Comparison of ENCODE assay signal across 26 cellular contexts in the genomic region with DNA sequence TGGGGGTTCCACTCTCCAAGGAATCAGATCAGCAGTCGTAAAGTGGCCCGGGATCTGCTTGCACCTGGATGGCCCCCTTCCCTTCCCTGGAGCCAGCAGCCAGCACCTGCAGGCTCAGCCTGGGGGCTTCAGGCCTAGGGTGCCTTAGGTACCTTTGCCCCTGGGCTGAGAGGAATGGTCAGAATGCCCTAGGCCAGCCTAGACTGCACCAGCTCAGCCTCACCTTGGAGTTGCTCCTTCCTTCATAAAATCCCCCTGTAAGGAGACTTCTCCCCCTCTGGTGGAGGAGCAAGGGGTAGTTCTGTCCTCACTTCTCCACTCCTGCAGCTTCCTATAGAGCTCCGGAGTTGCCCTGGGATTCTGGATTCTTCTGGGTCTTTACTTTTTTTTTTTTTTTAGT. TPM values are rescaled to one million over a fixed set of nuclear protein-coding genes. Genes with fewer than 3 reads are reported as not detected.
DNase-seq lines count a peak whose midpoint lies in the region; ATAC-seq and TF ChIP-seq lines count a peak whose summit lies in the region.
"Had no signal": no experiment of that assay in that cellular context is flagged by ENCODE, and none has a peak within 500 bp of the region (broad histone marks: within the 10 kb centered on the region; RNA-seq: fewer than 3 reads in every experiment).

No MANE protein-coding gene starts in this region.

- H3K18ac ChIP-seq in neuronal stem cell (ENCODE audit: low read length) = peak overlapping the region; percentile 44

- no peaks in the 10 kb centered on the region for H3K36me3 ChIP-seq in ES-I3 (ENCODE audit: insufficient read depth, low read length)
- no peaks in the 10 kb centered on the region for H3K36me3 ChIP-seq in WERI-Rb-1
- no peaks in the 10 kb centered on the region for H3K36me3 ChIP-seq in neuronal stem cell (replicated peaks in 1 of 2; ENCODE audit: control insufficient read depth in 2 of 2, insufficient read depth in 2 of 2, low read length in 2 of 2)
- H3K36me3 ChIP-seq in BE2C = no peaks in the 10 kb centered on the region
- H3K36me3 ChIP-seq: HAP-1 had no signal

- no peaks in the 10 kb centered on the region for H3K27me3 ChIP-seq in WERI-Rb-1 (ENCODE audit: insufficient read depth, low read depth, severe bottlenecking)
- H3K27me3 ChIP-seq in neuronal stem cell (ENCODE audit: control insufficient read depth in 3 of 3, insufficient read depth in 3 of 3, low read depth in 1 of 3, low read length in 3 of 3) = peaks cover 0 to 45% (median 14%) of the 10 kb centered on the region in 3 experiments
- H3K27me3 ChIP-seq in BE2C = no peaks in the 10 kb centered on the region

- no peaks in the 10 kb centered on the region for H3K79me1 ChIP-seq in neuronal stem cell (ENCODE audit: low read depth, low read length)

- no CpG with 5 or more reads among the region's 3 CpGs for WGBS in neuronal stem cell (ENCODE audit: extremely low coverage in 2 of 2, insufficient read length in 2 of 2, insufficient replicate concordance in 1 of 2), 2 donors

- no peak overlapping the region for H3K14ac ChIP-seq in neuronal stem cell (ENCODE audit: low read length)

- no peak overlapping the region for H3K4ac ChIP-seq in neuronal stem cell (ENCODE audit: low read length)

- no peak overlapping the region for H4K91ac ChIP-seq in neuronal stem cell (ENCODE audit: low read depth, low read length, poor library complexity)

- H3K4me1 ChIP-seq in ES-I3 (ENCODE audit: insufficient read depth, low read length) (peaks cover 26% of the 10 kb centered on the region), neuronal stem cell (ENCODE audit: control insufficient read depth in 2 of 2, insufficient read depth in 1 of 2, low read depth in 1 of 2, low read length in 2 of 2) (peaks cover 5 to 24% of the 10 kb centered on the region in 2 donors), BE2C (peaks cover 3% of the 10 kb centered on the region; the same call in 1 of the 2 replicates)
- H3K4me1 ChIP-seq: Caco-2 had no signal

- H3K9ac ChIP-seq in ES-I3 (ENCODE audit: low read depth, low read length) = peak overlapping the region; percentile 45; the same call in 1 of the 2 replicates
- H3K9ac ChIP-seq in neuronal stem cell (ENCODE audit: low read depth, low read length, poor library complexity) = no peak overlapping the region
- H3K9ac ChIP-seq: KMS-11, SK-N-SH had no signal

- intact Hi-C loops in Right ventricle myocardium superior (cut with DNase I) = no loop called here

- ATAC-seq in GM21529 (IDR thresholded peaks at IDR 0.05; ENCODE audit: unreplicated experiment) (no peak), Right ventricle myocardium superior (ENCODE audit: poor library complexity) (no peak)

- H2BK120ac ChIP-seq in neuronal stem cell (ENCODE audit: low read depth, low read length) = no peak overlapping the region

- H3K27ac ChIP-seq in WERI-Rb-1 (peak overlapping the region; percentile 83), neuronal stem cell (replicated peaks; ENCODE audit: low read length) (no peak overlapping the region)
- H3K27ac ChIP-seq: HL-60, KMS-11 had no signal

- DNase-seq in WERI-Rb-1 (peak; percentile 20), iPS-NIHi7 (ENCODE audit: extremely low spot score) (peak; percentile 32), neuronal stem cell (ENCODE audit: low spot score) (no peak), BE2C (no peak), NCI-H345 treated with DMSO at 0.1 percent for 48 hours (lab: John Stamatoyannopoulos, UW; ENCODE audit: unreplicated experiment) (no peak), Right ventricle myocardium superior (no peak)
- DNase-seq: AML-193; C1 segment of cervical spinal cord; Caco-2; CD4-positive, alpha-beta memory T cell; GF-D8; HFFc6; MM.1S; NCI-H1694; NCI-H2029 treated with DMSO at 0.1 percent for 48 hours; NCI-H526 treated with DMSO at 0.1 percent for 48 hours; RPMI8226; SHP77 treated with DMSO at 0.1 percent for 48 hours; SK-N-SH; SW 1271 had no signal

- peak overlapping the region; percentile 97 for H2AK5ac ChIP-seq in neuronal stem cell (ENCODE audit: low read depth, low read length)

- no peak overlapping the region for H4K8ac ChIP-seq in neuronal stem cell (ENCODE audit: low read depth, low read length)

- H2BK5ac ChIP-seq in neuronal stem cell (ENCODE audit: low read length) = no peak overlapping the region

- TF ChIP-seq CTCF in WERI-Rb-1 (IDR thresholded peaks at IDR 0.05; ENCODE audit: low read depth, low read length) (0 out of 2 replicates have a peak, but pooled peaks have one; percentile 4), BE2C (IDR thresholded peaks at IDR 0.05; ENCODE audit: low read depth, low read length) (no peak)

- H2AFZ ChIP-seq in neuronal stem cell (ENCODE audit: low read length) = no peak overlapping the region

- H3K9me3 ChIP-seq in ES-I3 (ENCODE audit: control insufficient read depth, insufficient read depth, low read length) (no peaks in the 10 kb centered on the region), WERI-Rb-1 (ENCODE audit: severe bottlenecking) (no peaks in the 10 kb centered on the region), neuronal stem cell (replicated peaks in 1 of 2; ENCODE audit: control insufficient read depth in 2 of 2, insufficient read depth in 1 of 2, low read depth in 1 of 2, low read length in 2 of 2) (peaks cover 0 to 3% of the 10 kb centered on the region in 2 donors), BE2C (no peaks in the 10 kb centered on the region)
- H3K9me3 ChIP-seq: Caco-2, SK-N-SH had no signal

- no peak overlapping the region for H3K4me2 ChIP-seq in neuronal stem cell (ENCODE audit: insufficient read depth, low read length, poor library complexity, severe bottlenecking)
- H3K4me2 ChIP-seq: KMS-11, SK-N-SH had no signal

- H2BK15ac ChIP-seq in neuronal stem cell (ENCODE audit: low read length) = no peak overlapping the region

- H3K4me3 ChIP-seq in WERI-Rb-1 (ENCODE audit: low read depth, low read length) (peak overlapping the region; percentile 38; the same call in 1 of the 2 replicates), neuronal stem cell (ENCODE audit: low read length in 2 of 2) (no peak overlapping the region), BE2C (ENCODE audit: low read depth, low read length) (no peak overlapping the region)
- H3K4me3 ChIP-seq: HAP-1 had no signal

- H3K23ac ChIP-seq in neuronal stem cell (ENCODE audit: low read depth, low read length, poor library complexity) = no peak overlapping the region

- no peak overlapping the region for H2BK12ac ChIP-seq in neuronal stem cell (ENCODE audit: low read length)

RNA-seq across cellular contexts. Expression of a gene that starts 32.4 kb away (rescaled TPM):
- not detected for polyA plus RNA-seq in neuronal stem cell (2013, experiment 1 of 2)
- not detected for polyA plus RNA-seq in neuronal stem cell (2013, experiment 2 of 2)
- not detected for polyA plus RNA-seq in BE2C (2012; ENCODE audit: insufficient read depth, insufficient read length, low read depth)
- total RNA-seq in Right ventricle myocardium superior = not detected
- total RNA-seq: Caco-2; CD4-positive, alpha-beta memory T cell; HFFc6 had no signal
- polyA plus RNA-seq: CD4-positive, alpha-beta memory T cell; IgD-negative memory B cell; SK-N-SH had no signal

Comparison
In these comparisons a context has a peak if more than half of its experiments do, and no peak if none do; other contexts are left out.
1. DNase-seq: peak in WERI-Rb-1 (single experiment) and iPS-NIHi7 (single experiment); none in neuronal stem cell (single experiment), BE2C (single experiment), NCI-H345 treated with DMSO at 0.1 percent for 48 hours (single experiment) and Right ventricle myocardium superior (single experiment).